In the genomic region with DNA sequence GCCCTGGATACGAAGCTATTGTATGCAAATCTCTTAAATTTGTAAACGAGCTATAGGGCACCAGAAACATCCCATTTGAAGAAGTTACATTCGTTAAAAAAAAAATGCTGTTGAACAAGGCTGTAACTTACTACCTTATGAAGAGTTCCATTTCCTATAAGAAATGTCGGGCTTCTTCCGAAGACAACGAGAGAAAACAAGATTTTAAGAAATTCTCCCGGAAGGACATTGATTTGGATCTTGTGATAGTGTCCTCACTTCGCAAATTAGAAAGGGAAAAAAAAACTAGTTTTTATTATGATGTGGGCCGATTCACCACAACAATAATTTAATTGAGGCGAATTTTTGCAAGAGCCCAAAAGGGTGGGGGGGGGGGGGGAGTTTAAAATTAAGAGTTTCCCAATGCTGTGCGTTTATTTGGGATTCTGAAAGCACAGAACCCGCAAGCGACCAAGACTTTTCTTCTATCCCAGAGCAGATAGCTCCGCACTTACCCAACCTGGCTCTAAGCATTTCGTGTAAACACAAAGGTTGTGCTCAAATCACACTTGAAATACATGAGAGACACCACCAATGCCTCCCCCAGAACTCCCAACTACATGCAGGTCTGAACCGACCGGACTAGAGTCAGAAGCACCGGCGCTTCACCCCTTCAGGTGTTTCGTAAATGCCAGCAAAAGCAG, we compare ENCODE assay signal across 11 cellular contexts. TPM values are rescaled to one million over a fixed set of nuclear protein-coding genes. Genes with fewer than 3 reads are reported as not detected.
A peak's percentile ranks its signal among the peaks of the same experiment; 100 is the strongest.
DNase-seq lines count a peak whose midpoint lies in the region; ATAC-seq, FAIRE-seq and TF ChIP-seq lines count a peak whose summit lies in the region.
"Had no signal": no experiment of that assay in that cellular context is flagged by ENCODE, and none has a peak within 500 bp of the region (broad histone marks: within the 10 kb centered on the region; RNA-seq: fewer than 3 reads in every experiment).

No MANE protein-coding gene starts in this region.

- CTCF ChIA-PET in A549 (lab: Yijun Ruan, JAX): interaction anchor here (0.5 to 5.3 kb wide), 25 partner anchors 10 to 1007 kb away, joined by 3 to 47 read pairs (median 3); no protein-coding TSS in a partner anchor

- peak overlapping the region; percentile 91 to 99 (median 92) for H3K4me3 Mint-ChIP-seq in nephron

- no peak for TF ChIP-seq EP300 in A549 (IDR thresholded peaks at IDR 0.05)

- peak overlapping the region; percentile 66 to 90 for H3K27ac ChIP-seq in A549
- H3K27ac ChIP-seq in coronary artery: peak overlapping the region in 1 of 2 donors; percentile 88
- H3K27ac ChIP-seq: SJSA1 had no signal

- POLR2A ChIA-PET in A549 (lab: Yijun Ruan, JAX): interaction anchor here (1.9 kb wide), 1 partner anchor 32 kb away, joined by 6 read pairs; no protein-coding TSS in a partner anchor

- FAIRE-seq in A549 (lab: Jason Lieb, UNC): no peak

- peak overlapping the region in 2 of 3 experiments; percentile 48 to 79 for H3K27ac Mint-ChIP-seq in nephron
- H3K27ac Mint-ChIP-seq: naive B cell had no signal

- H3K36me3 Mint-ChIP-seq in nephron (ENCODE audit: low read depth): peaks cover 16% of the 10 kb centered on the region

- no peak for TF ChIP-seq RAD21 in A549 (conservative IDR thresholded peaks at IDR 0.05 in 1 of 2, IDR thresholded peaks at IDR 0.05 in 1 of 2)

- peaks cover 29% of the 10 kb centered on the region for H3K4me1 ChIP-seq in A549

- peak overlapping the region; percentile 96 for H3K4me2 ChIP-seq in A549

- TF ChIP-seq CTCF in A549 (IDR thresholded peaks at IDR 0.05): no peak
- TF ChIP-seq CTCF in coronary artery (IDR thresholded peaks at IDR 0.05): no peak
- TF ChIP-seq CTCF in nephron (IDR thresholded peaks at IDR 0.05; ENCODE audit: unreplicated experiment in 3 of 3): no peak

- ATAC-seq in A549 (no peak), GM18498 (IDR thresholded peaks at IDR 0.05; ENCODE audit: unreplicated experiment) (no peak), HG03521 (IDR thresholded peaks at IDR 0.05; ENCODE audit: unreplicated experiment) (no peak)

- no peaks in the 10 kb centered on the region for H3K9me3 Mint-ChIP-seq in nephron

- DNase-seq in A549 (ENCODE audit: low read depth in 1 of 2, low spot score in 1 of 2) (no peak), HuH-7 (ENCODE audit: low spot score) (peak; percentile 38), coronary artery (ENCODE audit: low spot score) (no peak)
- DNase-seq in stimulated activated CD4-positive, alpha-beta T cell treated with anti-CD3 and anti-CD28 coated beads, Interleukin-12 subunit alpha, Interleukin-12 subunit beta, amount 100 ng/mL, for 4 hours: no peak
- no peak for DNase-seq in stimulated activated naive CD4-positive, alpha-beta T cell treated with Interleukin-2 at 50 U/mL for 16 hours (lab: John Stamatoyannopoulos, UW)
- DNase-seq: naive B cell had no signal

- no peak for TF ChIP-seq POLR2A in A549 (IDR thresholded peaks at IDR 0.05; ENCODE audit: low read length)

- no peaks in the 10 kb centered on the region for H3K9me3 ChIP-seq in A549
- H3K9me3 ChIP-seq: MG63, SJSA1 had no signal

- H3K4me3 ChIP-seq in A549 (peak overlapping the region; percentile 82), coronary artery (peak overlapping the region; percentile 75)

- peaks cover 56% of the 10 kb centered on the region for H3K4me1 Mint-ChIP-seq in nephron

- 64% methylated on average over 20 of the region's 20 CpGs for WGBS in A549 (ENCODE audit: missing lambda C conversion rate)

- peaks cover 91% of the 10 kb centered on the region for H3K27me3 Mint-ChIP-seq in nephron (ENCODE audit: low read depth)

TF ChIP-seq in A549, 52 proteins besides CTCF, POLR2A, EP300 and RAD21:
- TF ChIP-seq ZC3H11A (IDR thresholded peaks at IDR 0.05) (no peak), HOXB5 (CRISPR knock-in tag; IDR thresholded peaks at IDR 0.05) (no peak), FOXS1 (CRISPR knock-in tag; IDR thresholded peaks at IDR 0.05) (no peak), GATA3 (IDR thresholded peaks at IDR 0.05; ENCODE audit: borderline replicate concordance) (no peak), CBX2 (IDR thresholded peaks at IDR 0.05; ENCODE audit: borderline replicate concordance, low read depth) (no peak), NR3C1 (IDR thresholded peaks at IDR 0.05) (no peak), EHF (CRISPR knock-in tag; IDR thresholded peaks at IDR 0.05) (no peak), JUNB (IDR thresholded peaks at IDR 0.05) (no peak), NFE2L2 (conservative IDR thresholded peaks at IDR 0.05; ENCODE audit: low read length) (no peak), POLR2AphosphoS2 (conservative IDR thresholded peaks at IDR 0.05; ENCODE audit: low read length) (no peak), FOSB (CRISPR knock-in tag; IDR thresholded peaks at IDR 0.05) (no peak), KDM1A (IDR thresholded peaks at IDR 0.05; ENCODE audit: low read depth) (no peak), HEYL (CRISPR knock-in tag; IDR thresholded peaks at IDR 0.05) (no peak), BHLHE40 (IDR thresholded peaks at IDR 0.05; ENCODE audit: low read depth, low read length) (no peak)
- TF ChIP-seq, protein P1, sequence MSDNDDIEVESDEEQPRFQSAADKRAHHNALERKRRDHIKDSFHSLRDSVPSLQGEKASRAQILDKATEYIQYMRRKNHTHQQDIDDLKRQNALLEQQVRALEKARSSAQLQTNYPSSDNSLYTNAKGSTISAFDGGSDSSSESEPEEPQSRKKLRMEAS (IDR thresholded peaks at IDR 0.05): no peak
- TF ChIP-seq, protein P2, sequence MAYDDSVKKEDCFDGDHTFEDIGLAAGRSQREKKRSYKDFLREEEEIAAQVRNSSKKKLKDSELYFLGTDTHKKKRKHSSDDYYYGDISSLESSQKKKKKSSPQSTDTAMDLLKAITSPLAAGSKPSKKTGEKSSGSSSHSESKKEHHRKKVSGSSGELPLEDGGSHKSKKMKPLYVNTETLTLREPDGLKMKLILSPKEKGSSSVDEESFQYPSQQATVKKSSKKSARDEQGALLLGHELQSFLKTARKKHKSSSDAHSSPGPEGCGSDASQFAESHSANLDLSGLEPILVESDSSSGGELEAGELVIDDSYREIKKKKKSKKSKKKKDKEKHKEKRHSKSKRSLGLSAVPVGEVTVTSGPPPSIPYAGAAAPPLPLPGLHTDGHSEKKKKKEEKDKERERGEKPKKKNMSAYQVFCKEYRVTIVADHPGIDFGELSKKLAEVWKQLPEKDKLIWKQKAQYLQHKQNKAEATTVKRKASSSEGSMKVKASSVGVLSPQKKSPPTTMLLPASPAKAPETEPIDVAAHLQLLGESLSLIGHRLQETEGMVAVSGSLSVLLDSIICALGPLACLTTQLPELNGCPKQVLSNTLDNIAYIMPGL (CRISPR knock-in tag; IDR thresholded peaks at IDR 0.05; ENCODE audit: borderline replicate concordance): no peak
- TF ChIP-seq, protein P3, sequence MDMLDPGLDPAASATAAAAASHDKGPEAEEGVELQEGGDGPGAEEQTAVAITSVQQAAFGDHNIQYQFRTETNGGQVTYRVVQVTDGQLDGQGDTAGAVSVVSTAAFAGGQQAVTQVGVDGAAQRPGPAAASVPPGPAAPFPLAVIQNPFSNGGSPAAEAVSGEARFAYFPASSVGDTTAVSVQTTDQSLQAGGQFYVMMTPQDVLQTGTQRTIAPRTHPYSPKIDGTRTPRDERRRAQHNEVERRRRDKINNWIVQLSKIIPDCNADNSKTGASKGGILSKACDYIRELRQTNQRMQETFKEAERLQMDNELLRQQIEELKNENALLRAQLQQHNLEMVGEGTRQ (IDR thresholded peaks at IDR 0.05): no peak
TF ChIP-seq in A549: peak in this region for 0.

RNA-seq across cellular contexts. Expression of a gene that starts 1.4 kb away (rescaled TPM):
- 6.7 and 8.0 TPM in 2 replicates for polyA plus RNA-seq in A549 (2011; rRNA removed)
- polyA plus RNA-seq in A549 (2012; cell fraction: cytosol; rRNA removed): 5.1 and 7.5 TPM in 2 replicates
- polyA plus RNA-seq in A549 (2012; cell fraction: nucleus; rRNA removed): 16.9 and 18.6 TPM in 2 replicates
- 9.6 to 14.5 TPM (median 12.3 TPM) in 3 replicates for polyA plus RNA-seq in A549 (2017; fragmentation: RNase III; extraction: RNeasy Plus Mini Kit Qiagen cat#74134 plus additional on column Dnase treatment)
- polyA minus RNA-seq in A549 (2011; rRNA and poly(A)+ RNA removed): 5.9 and 7.0 TPM in 2 replicates
